In genomic region chr13:38350114-38350617, GRCh38 we compare ENCODE assay signal across 8 cellular contexts. TPM values are rescaled to one million over a fixed set of nuclear protein-coding genes. Genes with fewer than 3 reads are reported as not detected.
DNase-seq lines count a peak whose midpoint lies in the region; ATAC-seq, FAIRE-seq and TF ChIP-seq lines count a peak whose summit lies in the region.

No MANE protein-coding gene starts in this region.

- in situ Hi-C loops in GM13977 (cut with MboI; ENCODE audit: low pct_unique_long_range_greater_than_20kb, low sequenced_read_pairs, unreplicated experiment) = no loop called here

- intact Hi-C loops in breast epithelium (cut with DNase I; ENCODE audit: low total_unique reads) (no loop called here), kidney (cut with DNase I) (no loop called here)

- H3K4me3 ChIP-seq in breast epithelium (peak overlapping the region; percentile 82 to 86 (median 85)), kidney (ENCODE audit: low read length in 2 of 2) (peak overlapping the region; percentile 74 to 84)

- H3K9me3 ChIP-seq in T-helper 17 cell (ENCODE audit: control insufficient read depth, low read length, poor library complexity, severe bottlenecking) (no peaks in the 10 kb centered on the region), breast epithelium (no peaks in the 10 kb centered on the region), kidney (ENCODE audit: control insufficient read depth in 1 of 2, low read length in 2 of 2) (no peaks in the 10 kb centered on the region)

- H3K4me3 Mint-ChIP-seq in T-helper 17 cell = peak overlapping the region; percentile 98

- H3K27me3 ChIP-seq in breast epithelium = no peaks in the 10 kb centered on the region

- H3K36me3 Mint-ChIP-seq in T-helper 17 cell (ENCODE audit: low read depth) = peaks cover 6% of the 10 kb centered on the region

- peak overlapping the region; percentile 56 to 88 for H3K9ac ChIP-seq in kidney (ENCODE audit: low read length in 2 of 2)

- peak; percentile 24 for ATAC-seq in GM21360 (IDR thresholded peaks at IDR 0.05; ENCODE audit: unreplicated experiment)
- peak; percentile 18 for ATAC-seq in T-helper 17 cell

- H3K4me1 Mint-ChIP-seq in T-helper 17 cell = peaks cover 25% of the 10 kb centered on the region

- DNase-seq in COLO829 (ENCODE audit: low spot score) = peak; percentile 25
- DNase-seq in HPDE6-E6E7 (ENCODE audit: extremely low spot score) = peak; percentile 8
- DNase-seq in T-helper 17 cell = peak; percentile 11 to 25 (median 16)
- DNase-seq in breast epithelium (ENCODE audit: low spot score in 2 of 2) = peak; percentile 43 to 59
- peak; percentile 89 for DNase-seq in kidney
- DNase-seq in stimulated activated CD4-positive, alpha-beta T cell treated with anti-CD3 and anti-CD28 coated beads, Interleukin-1b, Interleukin-23, amount 100 ng/mL, for 4 hours (ENCODE audit: low read depth in 2 of 2) = peak; percentile 34 to 42
- no peak for DNase-seq in GM13977 (ENCODE audit: low spot score)

- no peaks in the 10 kb centered on the region for H3K27me3 Mint-ChIP-seq in T-helper 17 cell

- TF ChIP-seq CTCF in breast epithelium (IDR thresholded peaks at IDR 0.05) (no peak), kidney (IDR thresholded peaks at IDR 0.05; ENCODE audit: borderline replicate concordance, extremely low read depth, insufficient read depth) (no peak), GM13977 (IDR thresholded peaks at IDR 0.05; ENCODE audit: extremely low read depth, insufficient read depth, missing control alignments) (no peak)

- TF ChIP-seq POLR2A in breast epithelium (IDR thresholded peaks at IDR 0.05) = no peak

- FAIRE-seq in kidney (lab: Jason Lieb, UNC) = no peak

- peak overlapping the region; percentile 99 for H3K27ac Mint-ChIP-seq in T-helper 17 cell

- H3K36me3 ChIP-seq in breast epithelium (no peaks in the 10 kb centered on the region), kidney (ENCODE audit: control insufficient read depth in 1 of 2, insufficient read depth in 2 of 2, low read length in 2 of 2) (peaks cover 5 to 6% of the 10 kb centered on the region in 2 donors)

- H3K4me1 ChIP-seq in breast epithelium = peaks cover 0 to 22% of the 10 kb centered on the region in 2 donors
- peaks cover 5 to 8% of the 10 kb centered on the region in 2 donors for H3K4me1 ChIP-seq in kidney (ENCODE audit: control insufficient read depth in 1 of 2, insufficient read depth in 1 of 2, low read depth in 1 of 2, low read length in 2 of 2)

- H3K27ac ChIP-seq in breast epithelium = peak overlapping the region; percentile 92 to 93
- peak overlapping the region; percentile 87 to 95 for H3K27ac ChIP-seq in kidney (ENCODE audit: low read depth in 2 of 2, low read length in 2 of 2)

RNA-seq across cellular contexts. Expression of gene UFM1, which starts 0.5 kb away (rescaled TPM):
- total RNA-seq in T-helper 17 cell (10 to 100 TPM; 76.5 to 81.0 TPM), breast epithelium (10 to 100 TPM; 52.2 to 80.1 (median 58.7) TPM), kidney (60.7 TPM)
- polyA plus RNA-seq in kidney (ENCODE audit: insufficient read depth, low read depth, low replicate concordance) = 39.1 TPM
